8 cellular contexts compared by ENCODE assay signal in the genomic region with DNA sequence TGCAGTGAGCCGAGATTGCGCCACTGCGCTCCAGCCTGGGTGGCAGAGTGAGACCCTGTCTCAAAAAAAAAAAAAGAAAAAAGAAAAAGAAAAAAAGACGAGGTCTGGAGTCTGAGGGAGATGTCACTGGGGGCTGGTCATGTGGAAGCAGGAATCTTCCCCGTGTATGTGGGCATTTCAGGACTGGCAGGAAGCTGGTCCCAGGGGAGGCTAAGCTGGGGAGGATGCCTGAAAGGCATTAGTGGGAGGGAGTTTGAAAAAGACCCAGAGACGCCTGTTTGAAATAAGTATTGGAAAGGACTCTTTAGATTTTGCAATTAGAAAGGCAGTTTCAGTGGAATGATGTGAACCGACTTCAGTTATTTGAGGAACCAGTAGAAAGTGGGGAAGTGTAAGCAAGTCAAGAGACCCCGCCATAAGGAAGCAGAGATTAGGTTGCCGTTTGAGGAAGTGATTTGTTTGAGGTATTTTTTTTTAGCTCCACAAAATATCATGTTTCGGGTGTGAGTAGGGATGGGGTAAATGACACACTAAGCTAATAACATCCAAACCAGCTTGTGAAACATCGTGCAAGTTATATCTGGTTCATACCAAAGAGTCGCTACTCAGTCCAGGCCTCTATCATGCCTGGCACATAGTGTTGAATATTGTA. TPM values are rescaled to one million over a fixed set of nuclear protein-coding genes. Genes with fewer than 3 reads are reported as not detected.
DNase-seq lines count a peak whose midpoint lies in the region; TF ChIP-seq lines count a peak whose summit lies in the region.

No MANE protein-coding gene starts in this region.

- H3K4me3 ChIP-seq in lower leg skin (ENCODE audit: low read depth, poor library complexity, severe bottlenecking), result no peak overlapping the region

- DNase-seq in CD1c-positive myeloid dendritic cell (ENCODE audit: extremely low spot score) (peak; percentile 84), GM20000 (ENCODE audit: low spot score) (peak; percentile 45), Kasumi-1 (lab: John Stamatoyannopoulos, UW) (peak; percentile 93 to 99), globus pallidus (ENCODE audit: low spot score) (peak; percentile 58), lower leg skin (ENCODE audit: low spot score in 2 of 2) (no peak), middle frontal gyrus (ENCODE audit: extremely low spot score, low spot score) (no peak)
- DNase-seq in stimulated activated naive CD4-positive, alpha-beta T cell (lab: John Stamatoyannopoulos, UW), result no peak
- no peak for DNase-seq in stimulated activated CD4-positive, alpha-beta T cell treated with anti-CD3 and anti-CD28 coated beads, Interleukin-2, amount 100 ng/mL, for 48 hours

- TF ChIP-seq POLR2A in lower leg skin (IDR thresholded peaks at IDR 0.05), result no peak

- TF ChIP-seq CTCF in GM20000 (IDR thresholded peaks at IDR 0.05; ENCODE audit: extremely low read depth, missing control alignments) (no peak), lower leg skin (IDR thresholded peaks at IDR 0.05) (no peak)

- intact Hi-C loops in lower leg skin (cut with DNase I; ENCODE audit: low total_unique reads), result no loop called here

- 61 to 67% methylated on average over 12 of the region's 12 CpGs for WGBS in lower leg skin, 2 donors

RNA-seq across cellular contexts. Expression of a gene that starts 55.5 kb away (rescaled TPM):
- 10 to 100 TPM; 12.8 to 44.5 (median 25.2) TPM for total RNA-seq in lower leg skin

Comparison
In these comparisons a context has a peak if more than half of its experiments do, and no peak if none do; other contexts are left out.
1. DNase-seq: peak in CD1c-positive myeloid dendritic cell (single experiment), GM20000 (single experiment), Kasumi-1 (2 of 2) and globus pallidus (single experiment); none in stimulated activated naive CD4-positive, alpha-beta T cell (0 of 6), lower leg skin (0 of 2), middle frontal gyrus (single experiment) and stimulated activated CD4-positive, alpha-beta T cell treated with anti-CD3 and anti-CD28 coated beads, Interleukin-2, amount 100 ng/mL, for 48 hours (0 of 2).